Comparison of ENCODE assay signal across 1 cellular context in the genomic region with DNA sequence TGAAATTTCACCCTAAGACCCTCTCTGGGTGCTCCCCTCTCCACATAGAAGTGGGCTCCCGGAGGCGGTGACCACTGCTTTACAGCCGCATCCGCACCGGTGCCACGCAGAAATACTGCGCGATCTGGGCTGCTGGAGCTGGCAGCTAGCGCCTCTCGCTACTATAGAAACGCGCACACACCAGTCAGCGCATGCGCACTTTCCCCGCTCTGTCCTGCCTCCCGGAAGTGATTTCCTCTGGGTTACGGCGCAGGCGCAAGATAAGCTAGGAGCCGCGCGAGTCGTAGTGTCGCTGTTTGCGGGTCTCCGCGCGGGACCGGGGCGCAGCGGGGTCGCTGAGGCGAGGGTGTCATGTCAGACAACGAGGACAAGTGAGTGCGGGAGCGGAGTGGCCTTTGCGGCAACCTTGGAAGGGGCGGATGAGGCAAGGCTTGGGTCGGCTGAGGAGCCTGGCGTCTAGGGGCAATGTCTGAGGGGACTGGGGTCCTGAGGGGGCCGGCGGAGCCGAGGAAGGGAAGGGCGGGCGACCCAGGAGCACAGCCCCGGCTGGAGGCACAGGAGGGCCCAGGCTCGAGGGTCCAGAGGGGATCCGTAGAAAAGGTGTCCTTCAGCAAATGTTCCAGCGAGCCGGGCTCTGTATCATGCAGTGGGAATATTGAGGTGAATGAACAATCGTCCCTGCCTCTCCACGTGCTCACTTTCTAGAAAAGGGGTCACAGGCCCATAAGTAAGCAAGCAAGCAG.
TF ChIP-seq lines count a peak whose summit lies in the region.

TSS of gene C22orf23 (minus strand) at position 165 of the 743 bp plus-strand sequence. CDS start 452 bp downstream, outside the sequence.
TSS of gene POLR2F (plus strand) at position 263 of the 743 bp plus-strand sequence. CDS start at position 352, 89 bp downstream.

TF ChIP-seq in WTC11, 78 proteins besides CTCF, POLR2A, EP300 and RAD21 (continued from another document and continues in another):
- TF ChIP-seq, protein P1, sequence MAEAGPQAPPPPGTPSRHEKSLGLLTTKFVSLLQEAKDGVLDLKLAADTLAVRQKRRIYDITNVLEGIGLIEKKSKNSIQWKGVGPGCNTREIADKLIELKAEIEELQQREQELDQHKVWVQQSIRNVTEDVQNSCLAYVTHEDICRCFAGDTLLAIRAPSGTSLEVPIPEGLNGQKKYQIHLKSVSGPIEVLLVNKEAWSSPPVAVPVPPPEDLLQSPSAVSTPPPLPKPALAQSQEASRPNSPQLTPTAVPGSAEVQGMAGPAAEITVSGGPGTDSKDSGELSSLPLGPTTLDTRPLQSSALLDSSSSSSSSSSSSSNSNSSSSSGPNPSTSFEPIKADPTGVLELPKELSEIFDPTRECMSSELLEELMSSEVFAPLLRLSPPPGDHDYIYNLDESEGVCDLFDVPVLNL (CRISPR knock-in tag; IDR thresholded peaks at IDR 0.05; ENCODE audit: borderline replicate concordance, low read depth), result no peak
- TF ChIP-seq TCF7 (CRISPR knock-in tag; IDR thresholded peaks at IDR 0.05; ENCODE audit: low read depth) (no peak), KAT7 (CRISPR knock-in tag; IDR thresholded peaks at IDR 0.05; ENCODE audit: borderline replicate concordance) (no peak), ATF1 (CRISPR knock-in tag; IDR thresholded peaks at IDR 0.05) (no peak), EMX1 (CRISPR knock-in tag; IDR thresholded peaks at IDR 0.05) (no peak), ZNF232 (CRISPR knock-in tag; IDR thresholded peaks at IDR 0.05) (0 out of 2 replicates have a peak, but pooled peaks have one; percentile 33), ZNF263 (CRISPR knock-in tag; IDR thresholded peaks at IDR 0.05; ENCODE audit: low read depth) (no peak), CBFB (CRISPR knock-in tag; IDR thresholded peaks at IDR 0.05; ENCODE audit: low read depth) (no peak), NFE2L1 (CRISPR knock-in tag; IDR thresholded peaks at IDR 0.05) (no peak), GABPB1 (CRISPR knock-in tag; IDR thresholded peaks at IDR 0.05) (peak; percentile 74; the same call in 1 of the 2 replicates), E2F1 (CRISPR knock-in tag; IDR thresholded peaks at IDR 0.05) (no peak), FOXP1 (CRISPR knock-in tag; IDR thresholded peaks at IDR 0.05; ENCODE audit: borderline replicate concordance) (peak; percentile 30; the same call in 1 of the 2 replicates), NR1H2 (CRISPR knock-in tag; IDR thresholded peaks at IDR 0.05) (no peak), NR3C1 (CRISPR knock-in tag; conservative IDR thresholded peaks at IDR 0.05; ENCODE audit: low read depth) (no peak), ETV6 (CRISPR knock-in tag; IDR thresholded peaks at IDR 0.05) (peak; percentile 59; the same call in 1 of the 2 replicates), NR2C2 (CRISPR knock-in tag; IDR thresholded peaks at IDR 0.05) (peak; percentile 82), ZNF512 (CRISPR knock-in tag; IDR thresholded peaks at IDR 0.05; ENCODE audit: borderline replicate concordance) (no peak), ARID4B (CRISPR knock-in tag; IDR thresholded peaks at IDR 0.05; ENCODE audit: borderline replicate concordance) (peak; percentile 18; the same call in 1 of the 2 replicates), FOXJ3 (CRISPR knock-in tag; IDR thresholded peaks at IDR 0.05; ENCODE audit: borderline replicate concordance) (no peak), CREM (CRISPR knock-in tag; IDR thresholded peaks at IDR 0.05) (0 out of 2 replicates have a peak, but pooled peaks have one; percentile 40), ZNF138 (CRISPR knock-in tag; conservative IDR thresholded peaks at IDR 0.05) (no peak), IRF1 (CRISPR knock-in tag; IDR thresholded peaks at IDR 0.05) (no peak), MXD4 (CRISPR knock-in tag; IDR thresholded peaks at IDR 0.05; ENCODE audit: borderline replicate concordance) (no peak), ZBTB21 (CRISPR knock-in tag; IDR thresholded peaks at IDR 0.05; ENCODE audit: borderline replicate concordance) (no peak), ESRRA (CRISPR knock-in tag; IDR thresholded peaks at IDR 0.05; ENCODE audit: borderline replicate concordance) (no peak)
- TF ChIP-seq, protein P2, sequence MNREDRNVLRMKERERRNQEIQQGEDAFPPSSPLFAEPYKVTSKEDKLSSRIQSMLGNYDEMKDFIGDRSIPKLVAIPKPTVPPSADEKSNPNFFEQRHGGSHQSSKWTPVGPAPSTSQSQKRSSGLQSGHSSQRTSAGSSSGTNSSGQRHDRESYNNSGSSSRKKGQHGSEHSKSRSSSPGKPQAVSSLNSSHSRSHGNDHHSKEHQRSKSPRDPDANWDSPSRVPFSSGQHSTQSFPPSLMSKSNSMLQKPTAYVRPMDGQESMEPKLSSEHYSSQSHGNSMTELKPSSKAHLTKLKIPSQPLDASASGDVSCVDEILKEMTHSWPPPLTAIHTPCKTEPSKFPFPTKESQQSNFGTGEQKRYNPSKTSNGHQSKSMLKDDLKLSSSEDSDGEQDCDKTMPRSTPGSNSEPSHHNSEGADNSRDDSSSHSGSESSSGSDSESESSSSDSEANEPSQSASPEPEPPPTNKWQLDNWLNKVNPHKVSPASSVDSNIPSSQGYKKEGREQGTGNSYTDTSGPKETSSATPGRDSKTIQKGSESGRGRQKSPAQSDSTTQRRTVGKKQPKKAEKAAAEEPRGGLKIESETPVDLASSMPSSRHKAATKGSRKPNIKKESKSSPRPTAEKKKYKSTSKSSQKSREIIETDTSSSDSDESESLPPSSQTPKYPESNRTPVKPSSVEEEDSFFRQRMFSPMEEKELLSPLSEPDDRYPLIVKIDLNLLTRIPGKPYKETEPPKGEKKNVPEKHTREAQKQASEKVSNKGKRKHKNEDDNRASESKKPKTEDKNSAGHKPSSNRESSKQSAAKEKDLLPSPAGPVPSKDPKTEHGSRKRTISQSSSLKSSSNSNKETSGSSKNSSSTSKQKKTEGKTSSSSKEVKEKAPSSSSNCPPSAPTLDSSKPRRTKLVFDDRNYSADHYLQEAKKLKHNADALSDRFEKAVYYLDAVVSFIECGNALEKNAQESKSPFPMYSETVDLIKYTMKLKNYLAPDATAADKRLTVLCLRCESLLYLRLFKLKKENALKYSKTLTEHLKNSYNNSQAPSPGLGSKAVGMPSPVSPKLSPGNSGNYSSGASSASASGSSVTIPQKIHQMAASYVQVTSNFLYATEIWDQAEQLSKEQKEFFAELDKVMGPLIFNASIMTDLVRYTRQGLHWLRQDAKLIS (CRISPR knock-in tag; IDR thresholded peaks at IDR 0.05; ENCODE audit: borderline replicate concordance), result no peak
- TF ChIP-seq, protein P3, sequence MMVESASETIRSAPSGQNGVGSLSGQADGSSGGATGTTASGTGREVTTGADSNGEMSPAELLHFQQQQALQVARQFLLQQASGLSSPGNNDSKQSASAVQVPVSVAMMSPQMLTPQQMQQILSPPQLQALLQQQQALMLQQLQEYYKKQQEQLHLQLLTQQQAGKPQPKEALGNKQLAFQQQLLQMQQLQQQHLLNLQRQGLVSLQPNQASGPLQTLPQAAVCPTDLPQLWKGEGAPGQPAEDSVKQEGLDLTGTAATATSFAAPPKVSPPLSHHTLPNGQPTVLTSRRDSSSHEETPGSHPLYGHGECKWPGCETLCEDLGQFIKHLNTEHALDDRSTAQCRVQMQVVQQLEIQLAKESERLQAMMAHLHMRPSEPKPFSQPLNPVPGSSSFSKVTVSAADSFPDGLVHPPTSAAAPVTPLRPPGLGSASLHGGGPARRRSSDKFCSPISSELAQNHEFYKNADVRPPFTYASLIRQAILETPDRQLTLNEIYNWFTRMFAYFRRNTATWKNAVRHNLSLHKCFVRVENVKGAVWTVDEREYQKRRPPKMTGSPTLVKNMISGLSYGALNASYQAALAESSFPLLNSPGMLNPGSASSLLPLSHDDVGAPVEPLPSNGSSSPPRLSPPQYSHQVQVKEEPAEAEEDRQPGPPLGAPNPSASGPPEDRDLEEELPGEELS (CRISPR knock-in tag; IDR thresholded peaks at IDR 0.05), result peak; percentile 77
- TF ChIP-seq, protein P4, sequence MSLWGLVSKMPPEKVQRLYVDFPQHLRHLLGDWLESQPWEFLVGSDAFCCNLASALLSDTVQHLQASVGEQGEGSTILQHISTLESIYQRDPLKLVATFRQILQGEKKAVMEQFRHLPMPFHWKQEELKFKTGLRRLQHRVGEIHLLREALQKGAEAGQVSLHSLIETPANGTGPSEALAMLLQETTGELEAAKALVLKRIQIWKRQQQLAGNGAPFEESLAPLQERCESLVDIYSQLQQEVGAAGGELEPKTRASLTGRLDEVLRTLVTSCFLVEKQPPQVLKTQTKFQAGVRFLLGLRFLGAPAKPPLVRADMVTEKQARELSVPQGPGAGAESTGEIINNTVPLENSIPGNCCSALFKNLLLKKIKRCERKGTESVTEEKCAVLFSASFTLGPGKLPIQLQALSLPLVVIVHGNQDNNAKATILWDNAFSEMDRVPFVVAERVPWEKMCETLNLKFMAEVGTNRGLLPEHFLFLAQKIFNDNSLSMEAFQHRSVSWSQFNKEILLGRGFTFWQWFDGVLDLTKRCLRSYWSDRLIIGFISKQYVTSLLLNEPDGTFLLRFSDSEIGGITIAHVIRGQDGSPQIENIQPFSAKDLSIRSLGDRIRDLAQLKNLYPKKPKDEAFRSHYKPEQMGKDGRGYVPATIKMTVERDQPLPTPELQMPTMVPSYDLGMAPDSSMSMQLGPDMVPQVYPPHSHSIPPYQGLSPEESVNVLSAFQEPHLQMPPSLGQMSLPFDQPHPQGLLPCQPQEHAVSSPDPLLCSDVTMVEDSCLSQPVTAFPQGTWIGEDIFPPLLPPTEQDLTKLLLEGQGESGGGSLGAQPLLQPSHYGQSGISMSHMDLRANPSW (CRISPR knock-in tag; conservative IDR thresholded peaks at IDR 0.05; ENCODE audit: low read depth), result no peak
- TF ChIP-seq, protein P5, sequence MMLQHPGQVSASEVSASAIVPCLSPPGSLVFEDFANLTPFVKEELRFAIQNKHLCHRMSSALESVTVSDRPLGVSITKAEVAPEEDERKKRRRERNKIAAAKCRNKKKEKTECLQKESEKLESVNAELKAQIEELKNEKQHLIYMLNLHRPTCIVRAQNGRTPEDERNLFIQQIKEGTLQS (CRISPR knock-in tag; conservative IDR thresholded peaks at IDR 0.05), result no peak
- TF ChIP-seq, protein P6, sequence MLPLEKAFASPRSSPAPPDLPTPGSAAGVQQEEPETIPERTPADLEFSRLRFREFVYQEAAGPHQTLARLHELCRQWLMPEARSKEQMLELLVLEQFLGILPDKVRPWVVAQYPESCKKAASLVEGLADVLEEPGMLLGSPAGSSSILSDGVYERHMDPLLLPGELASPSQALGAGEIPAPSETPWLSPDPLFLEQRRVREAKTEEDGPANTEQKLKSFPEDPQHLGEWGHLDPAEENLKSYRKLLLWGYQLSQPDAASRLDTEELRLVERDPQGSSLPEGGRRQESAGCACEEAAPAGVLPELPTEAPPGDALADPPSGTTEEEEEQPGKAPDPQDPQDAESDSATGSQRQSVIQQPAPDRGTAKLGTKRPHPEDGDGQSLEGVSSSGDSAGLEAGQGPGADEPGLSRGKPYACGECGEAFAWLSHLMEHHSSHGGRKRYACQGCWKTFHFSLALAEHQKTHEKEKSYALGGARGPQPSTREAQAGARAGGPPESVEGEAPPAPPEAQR (CRISPR knock-in tag; IDR thresholded peaks at IDR 0.05), result no peak
